ENCODE assay signal across 9 cellular contexts in the genomic region with DNA sequence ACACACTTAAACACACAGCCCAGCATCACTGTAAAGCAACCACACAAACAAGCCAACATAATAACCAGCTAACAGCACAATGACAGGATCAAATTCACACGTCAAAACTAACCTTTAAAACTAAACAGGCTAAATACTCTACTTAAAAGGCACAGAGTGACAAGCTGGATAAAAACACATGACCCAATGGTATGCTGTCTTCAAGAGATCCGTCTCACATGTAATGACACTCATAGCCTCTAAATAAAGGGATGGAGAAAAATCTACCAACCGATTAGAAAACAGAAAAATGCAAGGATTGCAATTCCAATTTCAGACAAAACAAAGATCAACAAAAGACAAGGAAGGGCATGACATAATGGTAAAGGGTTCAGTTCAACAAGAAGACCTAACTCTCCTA. TPM values are rescaled to one million over a fixed set of nuclear protein-coding genes. Genes with fewer than 3 reads are reported as not detected.
"Had no signal": no experiment of that assay in that cellular context is flagged by ENCODE, and none has a peak within 500 bp of the region (broad histone marks: within the 10 kb centered on the region; RNA-seq: fewer than 3 reads in every experiment).

No MANE protein-coding gene starts in this region.

- ATAC-seq: GM12878 had no signal

- FAIRE-seq: G401.6, GM12878, GM12891, GM12892, GM18507, GM19239 had no signal

- H3K4me3 ChIP-seq: GM12878 had no signal

- DNase-seq: GDM1, GF-D8 had no signal

RNA-seq across cellular contexts. Expression of gene PRSS58, which starts 17.2 kb away (rescaled TPM):
- total RNA-seq: G401, GM12878 had no signal
- polyA plus RNA-seq: GM12878 had no signal
